In the genomic region with DNA sequence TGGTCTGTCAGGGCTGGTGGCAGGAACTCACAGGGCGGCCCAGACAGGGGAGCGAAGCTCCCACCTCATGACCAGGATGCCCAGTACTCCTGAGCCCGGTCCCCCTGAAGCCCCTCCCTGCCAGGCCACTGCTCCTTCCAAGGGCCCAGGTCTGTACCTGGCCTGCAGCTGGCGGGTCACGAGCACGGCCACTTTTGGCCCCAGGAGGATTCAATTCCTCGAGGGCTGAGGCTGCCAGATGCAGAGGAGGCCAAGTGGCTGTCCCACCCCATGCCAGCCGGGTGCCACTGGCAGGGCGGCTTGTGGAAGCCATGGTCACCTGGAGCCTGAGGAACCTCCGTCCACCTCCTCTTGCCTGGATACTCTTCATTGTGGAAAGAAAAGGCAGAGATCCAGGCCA, we compare ENCODE assay signal across 24 cellular contexts. TPM values are rescaled to one million over a fixed set of nuclear protein-coding genes. Genes with fewer than 3 reads are reported as not detected.
DNase-seq lines count a peak whose midpoint lies in the region; ATAC-seq and TF ChIP-seq lines count a peak whose summit lies in the region.
"Had no signal": no experiment of that assay in that cellular context is flagged by ENCODE, and none has a peak within 500 bp of the region (broad histone marks: within the 10 kb centered on the region; RNA-seq: fewer than 3 reads in every experiment).

No MANE protein-coding gene starts in this region.

- H2BK5ac ChIP-seq in trophoblast cell (ENCODE audit: low read depth, low read length, poor library complexity), result peak overlapping the region; percentile 95

- peaks cover 31% of the 10 kb centered on the region; the same call in 1 of the 2 replicates for H3K36me3 ChIP-seq in PC-9 (ENCODE audit: low read depth)
- H3K36me3 ChIP-seq in trophoblast cell (ENCODE audit: control insufficient read depth in 1 of 2, insufficient read depth in 2 of 2, low read length in 2 of 2), result peaks cover 11 to 14% of the 10 kb centered on the region in 2 experiments
- no peaks in the 10 kb centered on the region for H3K36me3 ChIP-seq in spleen

- H4K12ac ChIP-seq in trophoblast cell (ENCODE audit: low read depth, low read length), result peak overlapping the region; percentile 64

- TSS peak; percentile 52 for BruUV-seq in PC-9 (replicated peaks; lab: Mats Ljungman, UMichigan)

- H3K4me1 ChIP-seq in PC-9 (replicated peaks; ENCODE audit: insufficient read depth) (peaks cover 97% of the 10 kb centered on the region), trophoblast cell (ENCODE audit: control insufficient read depth in 1 of 2, insufficient read depth in 2 of 2, low read length in 2 of 2) (peaks cover 76 to 93% of the 10 kb centered on the region in 2 experiments), spleen (peaks cover 0 to 87% (median 34%) of the 10 kb centered on the region in 6 donors)

- peak overlapping the region; percentile 97 for H2BK12ac ChIP-seq in trophoblast cell (ENCODE audit: low read length)

- ATAC-seq in GM21717 (IDR thresholded peaks at IDR 0.05; ENCODE audit: unreplicated experiment) (no peak), GM21786 (IDR thresholded peaks at IDR 0.05; ENCODE audit: unreplicated experiment) (no peak)
- ATAC-seq: activated CD8-positive, alpha-beta T cell treated with anti-CD3 and anti-CD28 coated beads, Interleukin-2, amount 10 ng/mL, durations not matched to agents 7 days and 5 days had no signal

- intact Hi-C loops in PC-9 (cut with micrococcal nuclease; ENCODE audit: unreplicated experiment) (loop anchor here (2.0 to 10.0 kb wide), 8 partner anchors 18 to 516 kb away; a partner anchor contains a TSS), spleen (cut with DNase I; ENCODE audit: low total_unique reads) (no loop called here)

- peaks cover 98% of the 10 kb centered on the region for H3F3A ChIP-seq in PC-9 (ENCODE audit: insufficient read depth, low read depth)

- DNase-seq in PC-9 (no peak), coronary artery (ENCODE audit: low spot score) (no peak), trophoblast cell (no peak), cerebellar nuclear complex (lab: John Stamatoyannopoulos, UW) (no peak), spleen (no peak)
- DNase-seq: 8988T; activated CD4-positive, alpha-beta T cell treated with anti-CD3 and anti-CD28 coated beads for 1 hour; activated CD8-positive, alpha-beta T cell treated with anti-CD3 and anti-CD28 coated beads, Interleukin-2, amount 10 ng/mL, durations not matched to agents 7 days and 5 days; activated T-cell treated with anti-CD3 and anti-CD28 coated beads for 4 hours; anterior cingulate cortex; central memory CD4-positive, alpha-beta T cell; DMS53; dorsolateral prefrontal cortex; NCI-H1105 treated with DMSO at 0.1 percent for 48 hours; NCI-H2029; NCI-H526 treated with DMSO at 0.1 percent for 48 hours; nephron progenitor cell; RPMI8226; stimulated activated CD4-positive, alpha-beta T cell treated with anti-CD3 and anti-CD28 coated beads, Interleukin-4, amount 100 ng/mL, for 1 hour had no signal

- peak overlapping the region; percentile 94 for H3K18ac ChIP-seq in trophoblast cell (ENCODE audit: low read length)

- H2AK5ac ChIP-seq in trophoblast cell (ENCODE audit: low read length), result peak overlapping the region; percentile 96

- peak overlapping the region; percentile 71 for H4K8ac ChIP-seq in trophoblast cell (ENCODE audit: low read depth, low read length)

- no peak for TF ChIP-seq POLR2A in spleen (IDR thresholded peaks at IDR 0.05)

- CTCF ChIA-PET in PC-9 (lab: Charles Lee), result interaction anchor here (0.9 kb wide), 1 partner anchor 58 kb away, joined by 3 read pairs; no protein-coding TSS in a partner anchor

- H3K9ac ChIP-seq in trophoblast cell (ENCODE audit: low read length), result no peak overlapping the region
- H3K9ac ChIP-seq: parathyroid adenoma had no signal

- TF ChIP-seq CTCF in 22Rv1 (IDR thresholded peaks at IDR 0.05), result no peak
- TF ChIP-seq CTCF in PC-9 (conservative IDR thresholded peaks at IDR 0.05), result no peak
- no peak for TF ChIP-seq CTCF in coronary artery (IDR thresholded peaks at IDR 0.05)
- no peak for TF ChIP-seq CTCF in spleen (IDR thresholded peaks at IDR 0.05 in 8 of 11, conservative IDR thresholded peaks at IDR 0.05 in 3 of 11)

- no peak overlapping the region for H3K23ac ChIP-seq in trophoblast cell (ENCODE audit: low read length)

- no peaks in the 10 kb centered on the region for H3K9me2 ChIP-seq in PC-9 (ENCODE audit: insufficient read depth)

- H2AFZ ChIP-seq in PC-9, result no peak overlapping the region
- H2AFZ ChIP-seq in trophoblast cell (ENCODE audit: insufficient read depth, low read length, poor library complexity), result peak overlapping the region; percentile 56
- H2AFZ ChIP-seq: parathyroid adenoma had no signal

- H3K27ac ChIP-seq in 22Rv1 (peak overlapping the region; percentile 93), PC-9 (peak overlapping the region; percentile 96), coronary artery (peak overlapping the region; percentile 16 to 28), trophoblast cell (ENCODE audit: low read depth, low read length) (peak overlapping the region; percentile 91), spleen (no peak overlapping the region)
- H3K27ac ChIP-seq: dorsolateral prefrontal cortex, parathyroid adenoma had no signal

- H3K14ac ChIP-seq in trophoblast cell (ENCODE audit: low read length), result peak overlapping the region; percentile 96

- H3K4ac ChIP-seq in trophoblast cell (ENCODE audit: low read depth, low read length), result peak overlapping the region; percentile 97

- WGBS in trophoblast cell (ENCODE audit: extremely low coverage, insufficient coverage, insufficient read length), result no CpG with 5 or more reads among the region's 10 CpGs
- WGBS in spleen, 5 donors, result 77 to 90% (median 86%) methylated on average over 4 to 10 of the region's 10 CpGs

- peak overlapping the region; percentile 98 for H4K91ac ChIP-seq in trophoblast cell (ENCODE audit: low read depth, low read length)

- H3K79me2 ChIP-seq in PC-9 (ENCODE audit: low read depth), result peaks cover 94% of the 10 kb centered on the region
- H3K79me2 ChIP-seq in trophoblast cell (ENCODE audit: control insufficient read depth, insufficient read depth, low read length, poor library complexity), result peaks cover 41% of the 10 kb centered on the region
- H3K79me2 ChIP-seq: parathyroid adenoma had no signal

- H2BK120ac ChIP-seq in trophoblast cell (ENCODE audit: insufficient read depth, low read length, poor library complexity), result peak overlapping the region; percentile 98

- H3K4me2 ChIP-seq in PC-9 (peak overlapping the region; percentile 80), trophoblast cell (ENCODE audit: low read length) (peak overlapping the region; percentile 48)

- H3K4me3 ChIP-seq in PC-9 (peak overlapping the region; percentile 38; the same call in 1 of the 2 replicates), coronary artery (no peak overlapping the region), trophoblast cell (ENCODE audit: low read depth, low read length) (no peak overlapping the region), spleen (no peak overlapping the region)
- H3K4me3 ChIP-seq: dorsolateral prefrontal cortex, K562 had no signal

- POLR2A ChIA-PET in PC-9 (lab: Charles Lee; ENCODE audit: unreplicated experiment), result no interaction called here

- peaks cover 65% of the 10 kb centered on the region for H3K79me1 ChIP-seq in trophoblast cell (ENCODE audit: low read length)

- H4K20me1 ChIP-seq in PC-9 (ENCODE audit: insufficient read depth), result no peaks in the 10 kb centered on the region

- H3K9me3 ChIP-seq in PC-9 (ENCODE audit: insufficient read depth, low read depth) (no peaks in the 10 kb centered on the region), trophoblast cell (ENCODE audit: insufficient read depth, low read depth, low read length) (no peaks in the 10 kb centered on the region), spleen (no peaks in the 10 kb centered on the region)

- H3K27me3 ChIP-seq in PC-9 (ENCODE audit: insufficient read depth, low read depth) (no peaks in the 10 kb centered on the region), trophoblast cell (ENCODE audit: insufficient read depth, low read length) (no peaks in the 10 kb centered on the region), spleen (replicated peaks in 1 of 7) (no peaks in the 10 kb centered on the region)
- H3K27me3 ChIP-seq: dorsolateral prefrontal cortex had no signal

RNA-seq across cellular contexts. Expression of a gene that starts 17.4 kb away (rescaled TPM):
- total RNA-seq in PC-9 (2021) (163 and 177 TPM in 2 replicates), spleen (10 to 100 TPM in 5 of 7 donors, 1 to 10 TPM in 2; 7.3 to 15.7 (median 10.9) TPM)
- 43.9 and 46.9 TPM in 2 replicates for polyA plus RNA-seq in trophoblast cell (2013)
- polyA plus RNA-seq in spleen, result 1 to 10 TPM; 4.8 to 7.9 (median 6.7) TPM
- polyA plus RNA-seq: K562 had no signal

Comparison
In these comparisons a context has a peak if more than half of its experiments do, and no peak if none do; other contexts are left out.
1. H3K27ac ChIP-seq: peak in 22Rv1 (single experiment), PC-9 (single experiment), coronary artery (2 of 2) and trophoblast cell (single experiment); none in spleen (0 of 8).